25 cellular contexts compared by ENCODE assay signal in the genomic region with DNA sequence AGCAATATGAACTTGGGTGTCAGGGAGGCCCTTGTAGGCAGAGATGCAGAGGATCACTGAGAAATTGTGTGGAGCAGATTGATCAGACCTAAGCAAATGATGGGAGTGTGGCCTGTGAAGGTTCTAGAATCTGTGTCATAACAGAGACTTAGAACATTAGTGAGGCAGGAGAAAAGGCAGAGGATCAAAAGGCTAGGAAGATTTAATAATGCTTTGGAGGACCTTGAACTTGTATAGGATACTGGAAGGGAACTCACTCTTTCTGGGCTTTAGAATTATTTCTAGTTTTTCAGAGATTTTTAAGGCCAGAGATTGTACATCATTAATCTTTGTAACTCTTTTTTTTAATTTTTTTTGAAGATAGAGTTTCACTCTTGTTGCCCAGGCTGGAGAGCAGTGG. TPM values are rescaled to one million over a fixed set of nuclear protein-coding genes. Genes with fewer than 3 reads are reported as not detected.
"Had no signal": no experiment of that assay in that cellular context is flagged by ENCODE, and none has a peak within 500 bp of the region (broad histone marks: within the 10 kb centered on the region; RNA-seq: fewer than 3 reads in every experiment).

A gene with protein sequence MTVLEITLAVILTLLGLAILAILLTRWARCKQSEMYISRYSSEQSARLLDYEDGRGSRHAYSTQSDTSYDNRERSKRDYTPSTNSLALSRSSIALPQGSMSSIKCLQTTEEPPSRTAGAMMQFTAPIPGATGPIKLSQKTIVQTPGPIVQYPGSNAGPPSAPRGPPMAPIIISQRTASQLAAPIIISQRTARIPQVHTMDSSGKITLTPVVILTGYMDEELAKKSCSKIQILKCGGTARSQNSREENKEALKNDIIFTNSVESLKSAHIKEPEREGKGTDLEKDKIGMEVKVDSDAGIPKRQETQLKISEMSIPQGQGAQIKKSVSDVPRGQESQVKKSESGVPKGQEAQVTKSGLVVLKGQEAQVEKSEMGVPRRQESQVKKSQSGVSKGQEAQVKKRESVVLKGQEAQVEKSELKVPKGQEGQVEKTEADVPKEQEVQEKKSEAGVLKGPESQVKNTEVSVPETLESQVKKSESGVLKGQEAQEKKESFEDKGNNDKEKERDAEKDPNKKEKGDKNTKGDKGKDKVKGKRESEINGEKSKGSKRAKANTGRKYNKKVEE (minus strand): TSS at position 101 of the 400 bp plus-strand sequence. CDS start 197 bp downstream, outside the sequence.

- DNase-seq: activated naive CD4-positive, alpha-beta T cell; activated T-cell treated with anti-CD3 and anti-CD28 coated beads, Interleukin-2, amount 50 U/mL, for 1 hour; body of pancreas; caudate nucleus; effector CD4-positive, alpha-beta T cell; foreskin melanocyte; glutamatergic neuron; left ventricle myocardium inferior; nephron progenitor cell; pancreas; right cardiac atrium; stimulated activated CD4-positive, alpha-beta T cell treated with anti-CD3 and anti-CD28 coated beads, Interleukin-1b, Interleukin-23, amount 100 ng/mL, for 48 hours; stimulated activated naive CD8-positive, alpha-beta T cell treated with anti-CD3 and anti-CD28 coated beads, Interleukin-15, amount 100 ng/mL, for 72 hours; T-helper 1 cell had no signal

- H2AFZ ChIP-seq: hepatocyte had no signal

- H3K4me1 Mint-ChIP-seq: nephron progenitor cell; stimulated activated naive CD8-positive, alpha-beta T cell treated with anti-CD3 and anti-CD28 coated beads, Interleukin-15, amount 100 ng/mL, for 72 hours had no signal

- FAIRE-seq: pancreas, TTC549 had no signal

- H3K4me1 ChIP-seq: body of pancreas, left ventricle myocardium inferior, pancreas, tibial nerve had no signal

- H3K9me3 Mint-ChIP-seq: activated T-helper 2 cell treated with anti-CD3 and anti-CD28 coated beads, Interferon-gamma antibody, Interleukin-2, Interleukin-4, amounts not matched to agents 10 μg/mL and 5 μg/mL and 100 μg/mL, durations not matched to agents 14 hours and 24 hours and 36 hours; dendritic cell treated with granulocyte-macrophage colony-stimulating factor and Interleukin-4, amounts not matched to agents 40 ng/mL and 50 ng/mL, for 4 days; stimulated activated naive CD8-positive, alpha-beta T cell treated with anti-CD3 and anti-CD28 coated beads, Interleukin-15, amount 100 ng/mL, for 72 hours had no signal

- H3K4me3 ChIP-seq: body of pancreas, hepatocyte, left ventricle myocardium inferior, pancreas, tibial nerve had no signal

- H3K27ac ChIP-seq: body of pancreas, hepatocyte, left ventricle myocardium inferior, pancreas, tibial nerve had no signal

- H3K79me2 ChIP-seq: hepatocyte had no signal

- H3K4me3 Mint-ChIP-seq: dendritic cell treated with granulocyte-macrophage colony-stimulating factor and Interleukin-4, amounts not matched to agents 40 ng/mL and 50 ng/mL, for 4 days; nephron progenitor cell; stimulated activated naive CD8-positive, alpha-beta T cell treated with anti-CD3 and anti-CD28 coated beads, Interleukin-15, amount 100 ng/mL, for 72 hours had no signal

- H3K36me3 ChIP-seq: left ventricle myocardium inferior, pancreas had no signal

- H3K4me2 ChIP-seq: hepatocyte had no signal

- H3K9me3 ChIP-seq: body of pancreas, left ventricle myocardium inferior, pancreas, tibial nerve had no signal

- H3K27ac Mint-ChIP-seq: activated T-helper 2 cell treated with anti-CD3 and anti-CD28 coated beads, Interferon-gamma antibody, Interleukin-2, Interleukin-4, amounts not matched to agents 10 μg/mL and 5 μg/mL and 100 μg/mL, durations not matched to agents 14 hours and 24 hours and 36 hours; dendritic cell treated with granulocyte-macrophage colony-stimulating factor and Interleukin-4, amounts not matched to agents 40 ng/mL and 50 ng/mL, for 4 days; nephron progenitor cell; stimulated activated naive CD8-positive, alpha-beta T cell treated with anti-CD3 and anti-CD28 coated beads, Interleukin-15, amount 100 ng/mL, for 72 hours had no signal

- ATAC-seq: body of pancreas; esophagus mucosa; pancreas; stimulated activated naive CD8-positive, alpha-beta T cell treated with anti-CD3 and anti-CD28 coated beads, Interleukin-15, amount 100 ng/mL, for 72 hours had no signal

- H3K27me3 ChIP-seq: body of pancreas, hepatocyte, pancreas, tibial nerve had no signal

RNA-seq across cellular contexts. Expression of the gene that starts here (rescaled TPM):
- total RNA-seq: activated T-helper 2 cell treated with anti-CD3 and anti-CD28 coated beads, Interferon-gamma antibody, Interleukin-2, Interleukin-4, amounts not matched to agents 10 μg/mL and 5 μg/mL and 100 μg/mL, durations not matched to agents 14 hours and 24 hours and 36 hours; body of pancreas; esophagus mucosa; hepatocyte; left ventricle myocardium inferior; lung microvascular endothelial cell; mononuclear cell; myocyte; pancreas; pulmonary artery endothelial cell; right cardiac atrium; tibial nerve; urinary bladder had no signal
- polyA plus RNA-seq: hepatocyte, pancreas, right cardiac atrium, urinary bladder had no signal
